Comparison of ENCODE assay signal across 2 cellular contexts in genomic region chr4:151296227-151296626, GRCh38.
TF ChIP-seq lines count a peak whose summit lies in the region.

No MANE protein-coding gene starts in this region.

TF ChIP-seq in GM23338, 12 proteins besides CTCF, POLR2A, EP300 and RAD21 (continued from another document):
- TF ChIP-seq REST (IDR thresholded peaks at IDR 0.05; ENCODE audit: unreplicated experiment) (no peak), POLR2AphosphoS5 (IDR thresholded peaks at IDR 0.05; ENCODE audit: low read depth) (no peak), ZNF114 (CRISPR knock-in tag; IDR thresholded peaks at IDR 0.05) (no peak), EZH2phosphoT487 (IDR thresholded peaks at IDR 0.05; ENCODE audit: unreplicated experiment) (no peak), ETS1 (IDR thresholded peaks at IDR 0.05) (no peak), ZNF462 (CRISPR knock-in tag; IDR thresholded peaks at IDR 0.05) (no peak)

TF ChIP-seq in WTC11, 78 proteins besides CTCF, POLR2A, EP300 and RAD21 (continued from another document):
- no peak for TF ChIP-seq MAX (CRISPR knock-in tag; IDR thresholded peaks at IDR 0.05)
- no peak for TF ChIP-seq TCF7 (CRISPR knock-in tag; IDR thresholded peaks at IDR 0.05; ENCODE audit: low read depth)
- TF ChIP-seq GABPB1 (CRISPR knock-in tag; IDR thresholded peaks at IDR 0.05), result no peak
- no peak for TF ChIP-seq CBFB (CRISPR knock-in tag; IDR thresholded peaks at IDR 0.05; ENCODE audit: low read depth)
- TF ChIP-seq E2F4 (CRISPR knock-in tag; IDR thresholded peaks at IDR 0.05; ENCODE audit: borderline replicate concordance, low read depth), result no peak
- TF ChIP-seq CDX4 (CRISPR knock-in tag; IDR thresholded peaks at IDR 0.05; ENCODE audit: borderline replicate concordance), result no peak
